ENCODE assay signal across 2 cellular contexts in the genomic region with DNA sequence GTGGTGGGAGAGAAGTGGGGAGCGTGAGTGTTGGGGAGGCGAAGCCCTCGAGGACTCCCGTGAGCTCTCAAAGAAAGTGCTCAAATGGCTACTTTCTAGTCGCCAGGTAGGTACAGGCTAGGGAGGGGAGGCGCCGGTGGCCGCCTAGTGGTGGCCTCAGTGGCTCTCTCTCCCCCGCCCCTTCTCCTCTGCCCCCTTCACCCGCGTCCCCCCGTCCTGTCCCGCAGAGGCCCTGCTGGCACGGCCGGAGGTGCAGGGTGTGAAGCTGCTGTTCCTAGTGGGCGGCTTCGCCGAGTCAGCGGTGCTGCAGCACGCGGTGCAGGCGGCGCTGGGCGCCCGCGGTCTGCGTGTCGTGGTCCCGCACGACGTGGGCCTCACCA.
A peak's percentile ranks its signal among the peaks of the same experiment; 100 is the strongest.
TF ChIP-seq lines count a peak whose summit lies in the region.

No MANE protein-coding gene starts in this region.

TF ChIP-seq in H1, 55 proteins besides CTCF, POLR2A, EP300 and RAD21:
- TF ChIP-seq, protein P1, sequence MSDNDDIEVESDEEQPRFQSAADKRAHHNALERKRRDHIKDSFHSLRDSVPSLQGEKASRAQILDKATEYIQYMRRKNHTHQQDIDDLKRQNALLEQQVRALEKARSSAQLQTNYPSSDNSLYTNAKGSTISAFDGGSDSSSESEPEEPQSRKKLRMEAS (IDR thresholded peaks at IDR 0.05), result peak; percentile 32; the same call in 1 of the 2 replicates
- TF ChIP-seq EZH2 (IDR thresholded peaks at IDR 0.05; ENCODE audit: low read depth, low read length, severe bottlenecking), result no peak
- TF ChIP-seq SP2 (IDR thresholded peaks at IDR 0.05; ENCODE audit: low read length), result no peak
- TF ChIP-seq, protein P2, sequence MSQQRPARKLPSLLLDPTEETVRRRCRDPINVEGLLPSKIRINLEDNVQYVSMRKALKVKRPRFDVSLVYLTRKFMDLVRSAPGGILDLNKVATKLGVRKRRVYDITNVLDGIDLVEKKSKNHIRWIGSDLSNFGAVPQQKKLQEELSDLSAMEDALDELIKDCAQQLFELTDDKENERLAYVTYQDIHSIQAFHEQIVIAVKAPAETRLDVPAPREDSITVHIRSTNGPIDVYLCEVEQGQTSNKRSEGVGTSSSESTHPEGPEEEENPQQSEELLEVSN (IDR thresholded peaks at IDR 0.05), result no peak
- TF ChIP-seq BACH1 (IDR thresholded peaks at IDR 0.05; ENCODE audit: low read length), result no peak
- TF ChIP-seq RNF2 (IDR thresholded peaks at IDR 0.05; ENCODE audit: borderline replicate concordance, low read depth, low read length, missing control alignments, poor library complexity, severe bottlenecking), result no peak
- peak; percentile 18 for TF ChIP-seq CTBP2 (IDR thresholded peaks at IDR 0.05; ENCODE audit: borderline replicate concordance, insufficient read depth, insufficient read length, low read length)
- TF ChIP-seq ZNF274 (IDR thresholded peaks at IDR 0.05; ENCODE audit: borderline replicate concordance, extremely low read depth, low read length), result no peak
- no peak for TF ChIP-seq YY1 (IDR thresholded peaks at IDR 0.05; ENCODE audit: low read depth, low read length)
- TF ChIP-seq NANOG (IDR thresholded peaks at IDR 0.05; ENCODE audit: insufficient read depth, low read depth, low read length, poor library complexity, severe bottlenecking), result no peak

TF ChIP-seq in neural cell, 6 proteins besides CTCF, POLR2A, EP300 and RAD21:
- TF ChIP-seq EZH2 (IDR thresholded peaks at IDR 0.05; ENCODE audit: borderline replicate concordance, insufficient read depth, low read length, poor library complexity, severe bottlenecking) (no peak), MXI1 (conservative IDR thresholded peaks at IDR 0.05; ENCODE audit: poor library complexity, severe bottlenecking) (no peak), POLR2AphosphoS5 (IDR thresholded peaks at IDR 0.05) (no peak), SMC3 (conservative IDR thresholded peaks at IDR 0.05; ENCODE audit: poor library complexity) (no peak)
- TF ChIP-seq, protein P3, sequence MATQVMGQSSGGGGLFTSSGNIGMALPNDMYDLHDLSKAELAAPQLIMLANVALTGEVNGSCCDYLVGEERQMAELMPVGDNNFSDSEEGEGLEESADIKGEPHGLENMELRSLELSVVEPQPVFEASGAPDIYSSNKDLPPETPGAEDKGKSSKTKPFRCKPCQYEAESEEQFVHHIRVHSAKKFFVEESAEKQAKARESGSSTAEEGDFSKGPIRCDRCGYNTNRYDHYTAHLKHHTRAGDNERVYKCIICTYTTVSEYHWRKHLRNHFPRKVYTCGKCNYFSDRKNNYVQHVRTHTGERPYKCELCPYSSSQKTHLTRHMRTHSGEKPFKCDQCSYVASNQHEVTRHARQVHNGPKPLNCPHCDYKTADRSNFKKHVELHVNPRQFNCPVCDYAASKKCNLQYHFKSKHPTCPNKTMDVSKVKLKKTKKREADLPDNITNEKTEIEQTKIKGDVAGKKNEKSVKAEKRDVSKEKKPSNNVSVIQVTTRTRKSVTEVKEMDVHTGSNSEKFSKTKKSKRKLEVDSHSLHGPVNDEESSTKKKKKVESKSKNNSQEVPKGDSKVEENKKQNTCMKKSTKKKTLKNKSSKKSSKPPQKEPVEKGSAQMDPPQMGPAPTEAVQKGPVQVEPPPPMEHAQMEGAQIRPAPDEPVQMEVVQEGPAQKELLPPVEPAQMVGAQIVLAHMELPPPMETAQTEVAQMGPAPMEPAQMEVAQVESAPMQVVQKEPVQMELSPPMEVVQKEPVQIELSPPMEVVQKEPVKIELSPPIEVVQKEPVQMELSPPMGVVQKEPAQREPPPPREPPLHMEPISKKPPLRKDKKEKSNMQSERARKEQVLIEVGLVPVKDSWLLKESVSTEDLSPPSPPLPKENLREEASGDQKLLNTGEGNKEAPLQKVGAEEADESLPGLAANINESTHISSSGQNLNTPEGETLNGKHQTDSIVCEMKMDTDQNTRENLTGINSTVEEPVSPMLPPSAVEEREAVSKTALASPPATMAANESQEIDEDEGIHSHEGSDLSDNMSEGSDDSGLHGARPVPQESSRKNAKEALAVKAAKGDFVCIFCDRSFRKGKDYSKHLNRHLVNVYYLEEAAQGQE (IDR thresholded peaks at IDR 0.05; ENCODE audit: borderline replicate concordance), result no peak
